Comparison of ENCODE assay signal across 8 cellular contexts in genomic region chr1:174160109-174160473, GRCh38. TPM values are rescaled to one million over a fixed set of nuclear protein-coding genes. Genes with fewer than 3 reads are reported as not detected.
A peak's percentile ranks its signal among the peaks of the same experiment; 100 is the strongest.
DNase-seq lines count a peak whose midpoint lies in the region; ATAC-seq and TF ChIP-seq lines count a peak whose summit lies in the region.

No MANE protein-coding gene starts in this region.

- H3K9me3 ChIP-seq in HUES6 (ENCODE audit: control insufficient read depth, insufficient read depth, low read depth, low read length) (no peaks in the 10 kb centered on the region), fibroblast of lung (ENCODE audit: control insufficient read depth, insufficient read depth, low read depth, low read length) (no peaks in the 10 kb centered on the region), uterus (no peaks in the 10 kb centered on the region)

- CTCF ChIA-PET in activated CD8-positive, alpha-beta T cell treated with anti-CD3 and anti-CD28 coated beads, Interleukin-2, amount 10 ng/mL, durations not matched to agents 7 days and 5 days (lab: Charles Lee): interaction anchor here (1.0 kb wide), 1 partner anchor 10 kb away, joined by 3 read pairs; no protein-coding TSS in a partner anchor

- H3K4me1 Mint-ChIP-seq in activated CD8-positive, alpha-beta T cell treated with anti-CD3 and anti-CD28 coated beads, Interleukin-2, amount 10 ng/mL, durations not matched to agents 7 days and 5 days (ENCODE audit: low read depth): peaks cover 49% of the 10 kb centered on the region
- peaks cover 65 to 85% of the 10 kb centered on the region in 2 donors for H3K4me1 Mint-ChIP-seq in natural killer cell treated with Interleukin-12 subunit alpha and Interleukin-12 subunit beta and Interleukin-15 and Interleukin-18, amount 100 ng/mL, for 72 hours (ENCODE audit: low read depth in 2 of 2)

- peaks cover 10% of the 10 kb centered on the region for H3K36me3 Mint-ChIP-seq in activated CD8-positive, alpha-beta T cell treated with anti-CD3 and anti-CD28 coated beads, Interleukin-2, amount 10 ng/mL, durations not matched to agents 7 days and 5 days (ENCODE audit: low read depth)
- H3K36me3 Mint-ChIP-seq in natural killer cell treated with Interleukin-12 subunit alpha and Interleukin-12 subunit beta and Interleukin-15 and Interleukin-18, amount 100 ng/mL, for 72 hours: no peaks in the 10 kb centered on the region

- peak overlapping the region; percentile 67 for H2AFZ ChIP-seq in fibroblast of lung (ENCODE audit: low read length)

- H3K4me2 ChIP-seq in fibroblast of lung (ENCODE audit: extremely low read depth, insufficient read depth, low read length): peak overlapping the region; percentile 64

- peak overlapping the region; percentile 79 for H3K27ac Mint-ChIP-seq in activated CD8-positive, alpha-beta T cell treated with anti-CD3 and anti-CD28 coated beads, Interleukin-2, amount 10 ng/mL, durations not matched to agents 7 days and 5 days
- H3K27ac Mint-ChIP-seq in natural killer cell treated with Interleukin-12 subunit alpha and Interleukin-12 subunit beta and Interleukin-15 and Interleukin-18, amount 100 ng/mL, for 72 hours: peak overlapping the region; percentile 80 to 85

- TF ChIP-seq CTCF in fibroblast of lung (conservative IDR thresholded peaks at IDR 0.05 in 1 of 2, IDR thresholded peaks at IDR 0.05 in 1 of 2; ENCODE audit: low read depth in 1 of 2, low read length in 2 of 2): no peak
- no peak for TF ChIP-seq CTCF in uterus (IDR thresholded peaks at IDR 0.05)

- H3K4me1 ChIP-seq in HUES6 (ENCODE audit: control insufficient read depth, insufficient read depth, low read length) (peaks cover 8% of the 10 kb centered on the region), fibroblast of lung (ENCODE audit: control insufficient read depth, extremely low read depth, insufficient read depth, low read length) (no peaks in the 10 kb centered on the region), uterus (no peaks in the 10 kb centered on the region)

- POLR2A ChIA-PET in activated CD8-positive, alpha-beta T cell treated with anti-CD3 and anti-CD28 coated beads, Interleukin-2, amount 10 ng/mL, durations not matched to agents 7 days and 5 days (lab: Charles Lee): interaction anchor here (0.7 kb wide), 1 partner anchor 138 kb away, joined by 3 read pairs; the partner anchor contains the start of gene RC3H1

- peak overlapping the region; percentile 78 for H3K9ac ChIP-seq in HUES6 (ENCODE audit: low read length)
- peak overlapping the region; percentile 82 for H3K9ac ChIP-seq in fibroblast of lung (ENCODE audit: insufficient read depth, low read length)

- H3K27me3 Mint-ChIP-seq in activated CD8-positive, alpha-beta T cell treated with anti-CD3 and anti-CD28 coated beads, Interleukin-2, amount 10 ng/mL, durations not matched to agents 7 days and 5 days (ENCODE audit: low read depth): no peaks in the 10 kb centered on the region
- no peaks in the 10 kb centered on the region for H3K27me3 Mint-ChIP-seq in natural killer cell treated with Interleukin-12 subunit alpha and Interleukin-12 subunit beta and Interleukin-15 and Interleukin-18, amount 100 ng/mL, for 72 hours

- H3K27me3 ChIP-seq in HUES6 (ENCODE audit: control insufficient read depth, insufficient read depth, low read length): peaks cover 2% of the 10 kb centered on the region; the same call in 1 of the 2 replicates
- no peaks in the 10 kb centered on the region for H3K27me3 ChIP-seq in fibroblast of lung (ENCODE audit: control insufficient read depth, insufficient read depth, low read length)
- no peaks in the 10 kb centered on the region for H3K27me3 ChIP-seq in uterus

- H3K36me3 ChIP-seq in HUES6 (ENCODE audit: control insufficient read depth, insufficient read depth, low read length) (no peaks in the 10 kb centered on the region), fibroblast of lung (ENCODE audit: control insufficient read depth, insufficient read depth, low read length) (no peaks in the 10 kb centered on the region), uterus (no peaks in the 10 kb centered on the region)

- H3K27ac ChIP-seq in HUES6 (ENCODE audit: low read depth, low read length): peak overlapping the region; percentile 89; the same call in 1 of the 2 replicates
- peak overlapping the region; percentile 72 for H3K27ac ChIP-seq in fibroblast of lung (ENCODE audit: insufficient read depth, low read length)
- H3K27ac ChIP-seq in uterus: peak overlapping the region; percentile 89 to 93

- H3K9me3 Mint-ChIP-seq in activated CD8-positive, alpha-beta T cell treated with anti-CD3 and anti-CD28 coated beads, Interleukin-2, amount 10 ng/mL, durations not matched to agents 7 days and 5 days (ENCODE audit: insufficient read depth): no peaks in the 10 kb centered on the region
- no peaks in the 10 kb centered on the region for H3K9me3 Mint-ChIP-seq in natural killer cell treated with Interleukin-12 subunit alpha and Interleukin-12 subunit beta and Interleukin-15 and Interleukin-18, amount 100 ng/mL, for 72 hours

- H4K20me1 ChIP-seq in fibroblast of lung (ENCODE audit: control insufficient read depth, extremely low read depth, insufficient read depth, low read length): no peaks in the 10 kb centered on the region

- DNase-seq in CD1c-positive myeloid dendritic cell (ENCODE audit: extremely low spot score): peak; percentile 10
- no peak for DNase-seq in activated CD8-positive, alpha-beta T cell treated with anti-CD3 and anti-CD28 coated beads, Interleukin-2, amount 10 ng/mL, durations not matched to agents 7 days and 5 days
- peak; percentile 30 to 50 for DNase-seq in fibroblast of lung (ENCODE audit: low read depth in 2 of 2)
- no peak for DNase-seq in natural killer cell treated with Interleukin-12 subunit alpha and Interleukin-12 subunit beta and Interleukin-15 and Interleukin-18, amount 100 ng/mL, for 72 hours (ENCODE audit: low spot score)
- peak; percentile 24 to 49 for DNase-seq in uterus
- no peak for DNase-seq in hippocampal formation (lab: John Stamatoyannopoulos, UW)

- intact Hi-C loops in uterus (cut with DNase I; ENCODE audit: low total_unique reads): no loop called here

- H3K4me3 Mint-ChIP-seq in activated CD8-positive, alpha-beta T cell treated with anti-CD3 and anti-CD28 coated beads, Interleukin-2, amount 10 ng/mL, durations not matched to agents 7 days and 5 days: peak overlapping the region; percentile 88
- peak overlapping the region; percentile 92 for H3K4me3 Mint-ChIP-seq in natural killer cell treated with Interleukin-12 subunit alpha and Interleukin-12 subunit beta and Interleukin-15 and Interleukin-18, amount 100 ng/mL, for 72 hours

- peak overlapping the region; percentile 80 for H3K4me3 ChIP-seq in HUES6 (ENCODE audit: low read depth, low read length)
- H3K4me3 ChIP-seq in fibroblast of lung (replicated peaks in 1 of 4; ENCODE audit: control extremely low read depth in 1 of 4, insufficient read depth in 1 of 4, low read depth in 3 of 4, low read length in 4 of 4): peak overlapping the region; percentile 71 to 91 (median 87)
- peak overlapping the region; percentile 74 to 100 for H3K4me3 ChIP-seq in uterus

- TF ChIP-seq POLR2A in uterus (IDR thresholded peaks at IDR 0.05): no peak

- peaks cover 6% of the 10 kb centered on the region for H3K79me2 ChIP-seq in fibroblast of lung (ENCODE audit: control insufficient read depth, insufficient read depth, low read length)

- peak; percentile 4 for ATAC-seq in GM19467 (IDR thresholded peaks at IDR 0.05; ENCODE audit: unreplicated experiment)
- peak; percentile 3 for ATAC-seq in activated CD8-positive, alpha-beta T cell treated with anti-CD3 and anti-CD28 coated beads, Interleukin-2, amount 10 ng/mL, durations not matched to agents 7 days and 5 days
- ATAC-seq in natural killer cell treated with Interleukin-12 subunit alpha and Interleukin-12 subunit beta and Interleukin-15 and Interleukin-18, amount 100 ng/mL, for 72 hours: peak; percentile 8 to 29

RNA-seq across cellular contexts. Expression of gene RABGAP1L, which starts 0.8 kb away (rescaled TPM):
- 10 to 100 TPM; 38.2 to 44.2 TPM for total RNA-seq in activated CD8-positive, alpha-beta T cell treated with anti-CD3 and anti-CD28 coated beads, Interleukin-2, amount 10 ng/mL, durations not matched to agents 7 days and 5 days
- total RNA-seq in fibroblast of lung (23.4 and 36.5 TPM in 2 replicates), uterus (10 to 100 TPM; 19.1 to 93.7 (median 35.1) TPM)
- 20.8 and 33.8 TPM in 2 replicates for polyA plus RNA-seq in fibroblast of lung
- 16.8 and 25.1 TPM in 2 replicates for polyA plus RNA-seq in fibroblast of lung (2012)
- 2.1 and 8.4 TPM in 2 replicates for polyA minus RNA-seq in fibroblast of lung (ENCODE audit: low replicate concordance)
- 100 to 1,000 TPM in 1 of 2 donors, 10 to 100 TPM in 1; 53.4 to 101 TPM for total RNA-seq in natural killer cell treated with Interleukin-12 subunit alpha and Interleukin-12 subunit beta and Interleukin-15 and Interleukin-18, amount 100 ng/mL, for 72 hours

Comparison
In these comparisons a context has a peak if more than half of its experiments do, and no peak if none do; other contexts are left out.
1. DNase-seq: peak in CD1c-positive myeloid dendritic cell (single experiment), fibroblast of lung (2 of 2) and uterus (2 of 2); none in activated CD8-positive, alpha-beta T cell treated with anti-CD3 and anti-CD28 coated beads, Interleukin-2, amount 10 ng/mL, durations not matched to agents 7 days and 5 days (single experiment), natural killer cell treated with Interleukin-12 subunit alpha and Interleukin-12 subunit beta and Interleukin-15 and Interleukin-18, amount 100 ng/mL, for 72 hours (single experiment) and hippocampal formation (0 of 2).
2. Peak in every context shown above with its lines, with median percentiles within 50 percentile points of each other: ATAC-seq, H3K27ac ChIP-seq and H3K4me3 ChIP-seq.